13 cellular contexts compared by ENCODE assay signal in genomic region chr2:160390544-160391258, GRCh38.
A peak's percentile ranks its signal among the peaks of the same experiment; 100 is the strongest.
DNase-seq lines count a peak whose midpoint lies in the region; ATAC-seq and TF ChIP-seq lines count a peak whose summit lies in the region.
"Had no signal": no experiment of that assay in that cellular context is flagged by ENCODE, and none has a peak within 500 bp of the region (broad histone marks: within the 10 kb centered on the region; RNA-seq: fewer than 3 reads in every experiment).

No MANE protein-coding gene starts in this region.

- no peaks in the 10 kb centered on the region for H3K9me3 Mint-ChIP-seq in activated naive CD8-positive, alpha-beta T cell treated with anti-CD3 and anti-CD28 coated beads for 36 hours
- H3K9me3 Mint-ChIP-seq: memory B cell had no signal

- no peaks in the 10 kb centered on the region for H3K36me3 ChIP-seq in left ventricle myocardium inferior
- H3K36me3 ChIP-seq in left lung, result no peaks in the 10 kb centered on the region
- no peaks in the 10 kb centered on the region for H3K36me3 ChIP-seq in upper lobe of right lung

- peak overlapping the region; percentile 63 for H3K27ac Mint-ChIP-seq in activated naive CD8-positive, alpha-beta T cell treated with anti-CD3 and anti-CD28 coated beads for 36 hours
- H3K27ac Mint-ChIP-seq: memory B cell had no signal

- no peak for ATAC-seq in left lung
- ATAC-seq in upper lobe of right lung, result no peak
- ATAC-seq in GM18861 (IDR thresholded peaks at IDR 0.05; ENCODE audit: unreplicated experiment), result no peak
- ATAC-seq in HG02870 (IDR thresholded peaks at IDR 0.05; ENCODE audit: unreplicated experiment), result no peak
- ATAC-seq: GM12878 had no signal

- TF ChIP-seq CTCF in left ventricle myocardium inferior (IDR thresholded peaks at IDR 0.05; ENCODE audit: borderline replicate concordance), result no peak
- TF ChIP-seq CTCF in left lung (IDR thresholded peaks at IDR 0.05), result no peak
- TF ChIP-seq CTCF in upper lobe of right lung (IDR thresholded peaks at IDR 0.05), result no peak

- no peak overlapping the region for H3K4me3 ChIP-seq in left ventricle myocardium inferior
- H3K4me3 ChIP-seq in left lung, result no peak overlapping the region
- no peak overlapping the region for H3K4me3 ChIP-seq in upper lobe of right lung
- H3K4me3 ChIP-seq: BLaER1, GM12878 had no signal

- H3K4me1 ChIP-seq in left ventricle myocardium inferior (peaks cover 94% of the 10 kb centered on the region), left lung (peaks cover 26 to 100% of the 10 kb centered on the region in 2 donors), upper lobe of right lung (peaks cover 78% of the 10 kb centered on the region)

- DNase-seq in left ventricle myocardium inferior (no peak), cardiac septum (ENCODE audit: low spot score) (no peak), left lung (no peak), upper lobe of right lung (no peak), AG08396 (ENCODE audit: low spot score) (no peak)
- no peak for DNase-seq in activated naive CD8-positive, alpha-beta T cell treated with anti-CD3 and anti-CD28 coated beads for 36 hours
- DNase-seq: activated naive CD4-positive, alpha-beta T cell; stimulated activated naive CD4-positive, alpha-beta T cell had no signal

- H3K27me3 Mint-ChIP-seq in activated naive CD8-positive, alpha-beta T cell treated with anti-CD3 and anti-CD28 coated beads for 36 hours, result no peaks in the 10 kb centered on the region
- H3K27me3 Mint-ChIP-seq: memory B cell had no signal

- peak overlapping the region; percentile 41 for H3K27ac ChIP-seq in left ventricle myocardium inferior (replicated peaks)
- H3K27ac ChIP-seq in left lung, result peak overlapping the region; percentile 14 to 86
- H3K27ac ChIP-seq in upper lobe of right lung, result peak overlapping the region; percentile 52
- H3K27ac ChIP-seq: BLaER1 had no signal

- H3K4me3 Mint-ChIP-seq in activated naive CD8-positive, alpha-beta T cell treated with anti-CD3 and anti-CD28 coated beads for 36 hours, result no peak overlapping the region
- H3K4me3 Mint-ChIP-seq: memory B cell had no signal

- intact Hi-C loops in left ventricle myocardium inferior (cut with micrococcal nuclease), result no loop called here
- intact Hi-C loops in cardiac septum (cut with DNase I), result no loop called here
- intact Hi-C loops in left lung (cut with DNase I), result no loop called here
- intact Hi-C loops in upper lobe of right lung (cut with DNase I), result no loop called here

- peaks cover 23% of the 10 kb centered on the region for H3K36me3 Mint-ChIP-seq in activated naive CD8-positive, alpha-beta T cell treated with anti-CD3 and anti-CD28 coated beads for 36 hours

- H3K27me3 ChIP-seq in left ventricle myocardium inferior (ENCODE audit: low read depth) (no peaks in the 10 kb centered on the region), left lung (no peaks in the 10 kb centered on the region), upper lobe of right lung (no peaks in the 10 kb centered on the region)
- H3K27me3 ChIP-seq: BLaER1 had no signal

- peaks cover 81% of the 10 kb centered on the region for H3K4me1 Mint-ChIP-seq in activated naive CD8-positive, alpha-beta T cell treated with anti-CD3 and anti-CD28 coated beads for 36 hours

- no peaks in the 10 kb centered on the region for H3K9me3 ChIP-seq in left ventricle myocardium inferior (replicated peaks)
- H3K9me3 ChIP-seq in left lung, result no peaks in the 10 kb centered on the region
- H3K9me3 ChIP-seq in upper lobe of right lung, result no peaks in the 10 kb centered on the region
